10 cellular contexts compared by ENCODE assay signal in genomic region chr12:123762715-123763052, GRCh38. TPM values are rescaled to one million over a fixed set of nuclear protein-coding genes. Genes with fewer than 3 reads are reported as not detected.
A peak's percentile ranks its signal among the peaks of the same experiment; 100 is the strongest.
DNase-seq lines count a peak whose midpoint lies in the region; ATAC-seq and TF ChIP-seq lines count a peak whose summit lies in the region.
"Had no signal": no experiment of that assay in that cellular context is flagged by ENCODE, and none has a peak within 500 bp of the region (broad histone marks: within the 10 kb centered on the region; RNA-seq: fewer than 3 reads in every experiment).

No MANE protein-coding gene starts in this region.

- DNase-seq in activated T-cell treated with anti-CD3 and anti-CD28 coated beads, Interleukin-2, amount 50 U/mL, for 24 hours = no peak
- DNase-seq in activated T-cell treated with anti-CD3 and anti-CD28 coated beads, Interleukin-2, amount 50 U/mL, for 48 hours = no peak
- DNase-seq in activated T-helper 1 cell treated with anti-CD3 and anti-CD28 coated beads, Interleukin-12 subunit alpha, Interleukin-12 subunit beta, Interleukin-2, Interleukin-4 antibody, amounts not matched to agents 30 ng/mL and 10 ng/mL and 1 ng/mL, durations not matched to agents 14 hours and 24 hours and 36 hours (ENCODE audit: low spot score) = no peak
- DNase-seq in immature natural killer cell = no peak
- no peak for DNase-seq in stomach
- DNase-seq in SIG-M5 (lab: John Stamatoyannopoulos, UW) = no peak
- DNase-seq: BE2C, OCI-M1 had no signal

- no peaks in the 10 kb centered on the region for H3K9me3 ChIP-seq in stomach
- H3K9me3 ChIP-seq: BE2C had no signal

- H3K27ac Mint-ChIP-seq in activated T-cell treated with anti-CD3 and anti-CD28 coated beads, Interleukin-2, amount 50 U/mL, for 24 hours = no peak overlapping the region
- no peak overlapping the region for H3K27ac Mint-ChIP-seq in activated T-helper 1 cell treated with anti-CD3 and anti-CD28 coated beads, Interleukin-12 subunit alpha, Interleukin-12 subunit beta, Interleukin-2, Interleukin-4 antibody, amounts not matched to agents 30 ng/mL and 10 ng/mL and 1 ng/mL, durations not matched to agents 14 hours and 24 hours and 36 hours
- no peak overlapping the region for H3K27ac Mint-ChIP-seq in immature natural killer cell

- peaks cover 0 to 30% (median 21%) of the 10 kb centered on the region in 4 donors for H3K36me3 ChIP-seq in stomach
- H3K36me3 ChIP-seq: BE2C had no signal

- intact Hi-C loops in activated T-helper 1 cell treated with anti-CD3 and anti-CD28 coated beads, Interleukin-12 subunit alpha, Interleukin-12 subunit beta, Interleukin-2, Interleukin-4 antibody, amounts not matched to agents 30 ng/mL and 10 ng/mL and 1 ng/mL, durations not matched to agents 14 hours and 24 hours and 36 hours (cut with micrococcal nuclease) = loop anchor here (5.0 kb wide), 1 partner anchor 130 kb away; the partner anchor contains the start of genes EIF2B1 and GTF2H3
- intact Hi-C loops in stomach (cut with DNase I; ENCODE audit: low total_unique reads) = no loop called here

- no peak for TF ChIP-seq CTCF in stomach (IDR thresholded peaks at IDR 0.05)

- peaks cover 4 to 34% (median 14%) of the 10 kb centered on the region in 3 donors for H3K27me3 ChIP-seq in stomach

- H3K4me3 Mint-ChIP-seq in activated T-cell treated with anti-CD3 and anti-CD28 coated beads, Interleukin-2, amount 50 U/mL, for 24 hours = peak overlapping the region; percentile 74
- H3K4me3 Mint-ChIP-seq in activated T-helper 1 cell treated with anti-CD3 and anti-CD28 coated beads, Interleukin-12 subunit alpha, Interleukin-12 subunit beta, Interleukin-2, Interleukin-4 antibody, amounts not matched to agents 30 ng/mL and 10 ng/mL and 1 ng/mL, durations not matched to agents 14 hours and 24 hours and 36 hours = peak overlapping the region; percentile 64
- peak overlapping the region; percentile 76 to 88 (median 86) for H3K4me3 Mint-ChIP-seq in immature natural killer cell

- WGBS in stomach, 5 donors = 20 to 31% (median 24%) methylated on average over 15 of the region's 15 CpGs

- H3K27ac ChIP-seq in stomach = no peak overlapping the region

- peaks cover 34% of the 10 kb centered on the region for H3K36me3 Mint-ChIP-seq in activated T-cell treated with anti-CD3 and anti-CD28 coated beads, Interleukin-2, amount 50 U/mL, for 24 hours (ENCODE audit: low read depth)
- H3K36me3 Mint-ChIP-seq in activated T-helper 1 cell treated with anti-CD3 and anti-CD28 coated beads, Interleukin-12 subunit alpha, Interleukin-12 subunit beta, Interleukin-2, Interleukin-4 antibody, amounts not matched to agents 30 ng/mL and 10 ng/mL and 1 ng/mL, durations not matched to agents 14 hours and 24 hours and 36 hours (ENCODE audit: low read depth) = peaks cover 8% of the 10 kb centered on the region
- peaks cover 9 to 16% (median 10%) of the 10 kb centered on the region in 3 donors for H3K36me3 Mint-ChIP-seq in immature natural killer cell

- H3K4me1 Mint-ChIP-seq in activated T-cell treated with anti-CD3 and anti-CD28 coated beads, Interleukin-2, amount 50 U/mL, for 24 hours (ENCODE audit: low read depth) = peaks cover 24% of the 10 kb centered on the region
- H3K4me1 Mint-ChIP-seq in activated T-helper 1 cell treated with anti-CD3 and anti-CD28 coated beads, Interleukin-12 subunit alpha, Interleukin-12 subunit beta, Interleukin-2, Interleukin-4 antibody, amounts not matched to agents 30 ng/mL and 10 ng/mL and 1 ng/mL, durations not matched to agents 14 hours and 24 hours and 36 hours (ENCODE audit: low read depth) = peaks cover 6% of the 10 kb centered on the region
- H3K4me1 Mint-ChIP-seq in immature natural killer cell = peaks cover 13 to 14% of the 10 kb centered on the region in 2 donors

- H3K4me1 ChIP-seq in stomach = peaks cover 16 to 20% (median 17%) of the 10 kb centered on the region in 4 donors
- H3K4me1 ChIP-seq: BE2C had no signal

- no peaks in the 10 kb centered on the region for H3K9me3 Mint-ChIP-seq in activated T-cell treated with anti-CD3 and anti-CD28 coated beads, Interleukin-2, amount 50 U/mL, for 24 hours
- no peaks in the 10 kb centered on the region for H3K9me3 Mint-ChIP-seq in activated T-helper 1 cell treated with anti-CD3 and anti-CD28 coated beads, Interleukin-12 subunit alpha, Interleukin-12 subunit beta, Interleukin-2, Interleukin-4 antibody, amounts not matched to agents 30 ng/mL and 10 ng/mL and 1 ng/mL, durations not matched to agents 14 hours and 24 hours and 36 hours
- no peaks in the 10 kb centered on the region for H3K9me3 Mint-ChIP-seq in immature natural killer cell

- peaks cover 9% of the 10 kb centered on the region for H3K27me3 Mint-ChIP-seq in activated T-cell treated with anti-CD3 and anti-CD28 coated beads, Interleukin-2, amount 50 U/mL, for 24 hours
- H3K27me3 Mint-ChIP-seq in activated T-helper 1 cell treated with anti-CD3 and anti-CD28 coated beads, Interleukin-12 subunit alpha, Interleukin-12 subunit beta, Interleukin-2, Interleukin-4 antibody, amounts not matched to agents 30 ng/mL and 10 ng/mL and 1 ng/mL, durations not matched to agents 14 hours and 24 hours and 36 hours (ENCODE audit: insufficient read depth) = peaks cover 14% of the 10 kb centered on the region
- H3K27me3 Mint-ChIP-seq in immature natural killer cell (ENCODE audit: low read depth in 3 of 3) = peaks cover 6 to 15% (median 10%) of the 10 kb centered on the region in 3 donors

- no peak for TF ChIP-seq POLR2A in stomach (IDR thresholded peaks at IDR 0.05)

- TF ChIP-seq EP300 in stomach (IDR thresholded peaks at IDR 0.05) = no peak

- H3K4me3 ChIP-seq in stomach = peak overlapping the region; percentile 40 to 61 (median 54)

- ATAC-seq in GM21528 (IDR thresholded peaks at IDR 0.05; ENCODE audit: low FRiP score, unreplicated experiment) = no peak
- ATAC-seq in GM21360 (IDR thresholded peaks at IDR 0.05; ENCODE audit: unreplicated experiment) = no peak

RNA-seq across cellular contexts. Expression of gene DNAH10, which starts 0.6 kb away (rescaled TPM):
- total RNA-seq in activated T-helper 1 cell treated with anti-CD3 and anti-CD28 coated beads, Interleukin-12 subunit alpha, Interleukin-12 subunit beta, Interleukin-2, Interleukin-4 antibody, amounts not matched to agents 30 ng/mL and 10 ng/mL and 1 ng/mL, durations not matched to agents 14 hours and 24 hours and 36 hours = 0.12 and 0.31 TPM in 2 replicates
- polyA plus RNA-seq in immature natural killer cell (under 1 TPM; 0.02 to 0.24 (median 0.16) TPM), stomach (under 1 TPM; 0.03 to 0.25 (median 0.15) TPM)
- under 1 TPM in 2 of 5 donors, not detected in 3; under 0.01 to 0.92 TPM for total RNA-seq in stomach

RNA-seq across cellular contexts. Expression of gene ATP6V0A2, which starts 50.5 kb away (rescaled TPM):
- total RNA-seq in activated T-helper 1 cell treated with anti-CD3 and anti-CD28 coated beads, Interleukin-12 subunit alpha, Interleukin-12 subunit beta, Interleukin-2, Interleukin-4 antibody, amounts not matched to agents 30 ng/mL and 10 ng/mL and 1 ng/mL, durations not matched to agents 14 hours and 24 hours and 36 hours = 99.1 and 107 TPM in 2 replicates
- polyA plus RNA-seq in immature natural killer cell (10 to 100 TPM; 19.3 to 27.7 (median 26.5) TPM), stomach (1 to 10 TPM; 2.1 to 3.8 (median 3.3) TPM)
- 10 to 100 TPM in 3 of 5 donors, 1 to 10 TPM in 2; 4.7 to 91.2 (median 46.5) TPM for total RNA-seq in stomach
